29 cellular contexts compared by ENCODE assay signal in the genomic region with DNA sequence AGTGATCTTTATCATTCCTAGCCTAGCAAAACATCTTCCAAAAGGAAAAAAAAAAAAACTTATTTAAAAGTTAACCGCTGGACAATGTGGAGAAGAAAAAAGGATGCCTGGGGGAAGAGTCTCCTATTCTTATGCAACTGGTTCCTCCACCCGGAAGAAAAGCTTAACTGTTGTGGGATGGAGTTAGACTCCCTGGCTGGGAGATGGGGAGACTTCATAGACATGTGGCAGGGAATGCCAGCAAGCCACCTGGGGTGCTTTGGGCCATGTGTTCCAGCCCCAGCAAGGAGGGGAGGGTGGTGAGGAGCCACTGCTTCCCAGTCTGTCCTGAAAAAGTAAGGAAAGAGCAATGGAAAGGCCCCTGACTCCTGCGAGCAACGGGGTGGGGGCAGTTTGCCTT.
"Had no signal": no experiment of that assay in that cellular context is flagged by ENCODE, and none has a peak within 500 bp of the region (broad histone marks: within the 10 kb centered on the region; RNA-seq: fewer than 3 reads in every experiment).

No MANE protein-coding gene starts in this region.

- H3K4me1 ChIP-seq: left lung, lower lobe of right lung, pancreas, prostate gland, stomach, suprapubic skin, tibial artery, upper lobe of right lung had no signal

- H3K4me3 ChIP-seq: left lung, lower lobe of right lung, pancreas, prostate gland, skin epidermis, stomach, suprapubic skin, thoracic aorta, tibial artery, upper lobe of right lung had no signal

- H3K27me3 ChIP-seq: left lung, pancreas, stomach, suprapubic skin, tibial artery, upper lobe of right lung had no signal

- H3K36me3 ChIP-seq: left lung, lower lobe of right lung, pancreas, prostate gland, suprapubic skin, upper lobe of right lung had no signal

- H3K9me3 ChIP-seq: prostate gland, suprapubic skin, upper lobe of right lung had no signal

- DNase-seq: hypothalamus; immature natural killer cell; kidney; left colon; left lung; lower lobe of right lung; mammary epithelial cell; mesenchymal stem cell; naive thymus-derived CD8-positive, alpha-beta T cell; nucleus accumbens; pancreas; posterior cingulate gyrus; retina; right cardiac atrium; stimulated activated CD4-positive, alpha-beta T cell treated with anti-CD3 and anti-CD28 coated beads, Interleukin-12 subunit alpha, Interleukin-12 subunit beta, amount 100 ng/mL, for 4 hours; stimulated activated CD4-positive, alpha-beta T cell treated with anti-CD3 and anti-CD28 coated beads, Interleukin-15, amount 100 ng/mL, for 24 hours; stimulated activated CD4-positive, alpha-beta T cell treated with anti-CD3 and anti-CD28 coated beads, Interleukin-2, amount 100 ng/mL, for 24 hours; stimulated activated CD4-positive, alpha-beta T cell treated with anti-CD3 and anti-CD28 coated beads, Interleukin-4, amount 100 ng/mL, for 1 hour; stimulated activated naive B cell treated with anti-CD40 and anti-IgM and Interleukin-4, amounts not matched to agents 10 μg/mL and 1 μg/mL and 100 μg/mL, for 72 hours; stimulated activated naive CD8-positive, alpha-beta T cell treated with anti-CD3 and anti-CD28 coated beads, Interleukin-15, Interleukin-2, amounts not matched to agents 100 U/mL and 50 U/mL, for 24 hours; stomach; tibial artery; trophoblast cell; upper lobe of right lung had no signal

- H3K27ac ChIP-seq: left lung, lower lobe of right lung, pancreas, prostate gland, skin epidermis, stomach, suprapubic skin, thoracic aorta, tibial artery, upper lobe of right lung had no signal

- ATAC-seq: left colon; left lung; lower lobe of right lung; naive thymus-derived CD8-positive, alpha-beta T cell; pancreas; right cardiac atrium; sciatic nerve; stimulated activated naive B cell treated with anti-CD40 and anti-IgM and Interleukin-4, amounts not matched to agents 10 μg/mL and 1 μg/mL and 100 μg/mL, for 72 hours; stimulated activated naive CD8-positive, alpha-beta T cell treated with anti-CD3 and anti-CD28 coated beads, Interleukin-15, Interleukin-2, amounts not matched to agents 100 U/mL and 50 U/mL, for 24 hours; upper lobe of right lung had no signal
